33 cellular contexts compared by ENCODE assay signal in the genomic region with DNA sequence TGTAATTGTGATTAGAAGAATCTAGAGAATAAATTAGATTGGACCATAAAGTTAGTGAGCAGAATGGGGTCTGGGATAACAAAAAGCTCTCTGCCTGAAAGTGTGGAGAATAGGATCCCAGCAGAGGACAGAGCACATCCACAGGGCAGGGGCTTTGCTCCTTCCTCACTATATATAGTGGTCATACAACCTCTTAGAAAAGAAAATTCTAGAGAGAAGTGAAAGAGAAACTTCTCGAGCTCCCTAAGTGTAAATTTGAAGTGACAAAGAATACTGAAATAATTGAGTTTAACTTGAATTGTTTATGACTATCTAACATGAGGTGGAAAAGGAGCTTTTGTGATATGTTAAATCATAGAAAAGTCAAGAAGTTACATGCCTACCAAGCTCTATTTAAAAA. TPM values are rescaled to one million over a fixed set of nuclear protein-coding genes. Genes with fewer than 3 reads are reported as not detected.
DNase-seq lines count a peak whose midpoint lies in the region; ATAC-seq and TF ChIP-seq lines count a peak whose summit lies in the region.
"Had no signal": no experiment of that assay in that cellular context is flagged by ENCODE, and none has a peak within 500 bp of the region (broad histone marks: within the 10 kb centered on the region; RNA-seq: fewer than 3 reads in every experiment).

No MANE protein-coding gene starts in this region.

- H3K4me3 ChIP-seq in ACC112 (ENCODE audit: low read depth, low read length) (peak overlapping the region; percentile 58; the same call in 1 of the 2 replicates), OCI-LY7 (ENCODE audit: low read depth, low read length, poor library complexity, severe bottlenecking) (no peak overlapping the region)
- H3K4me3 ChIP-seq: HAP-1, K562, SK-N-MC had no signal

- no TSS peak for BruUV-seq in OCI-LY7 (replicated peaks; lab: Mats Ljungman, UMichigan)

- H3K9me3 ChIP-seq in OCI-LY7 (ENCODE audit: low read length), result peaks cover 47% of the 10 kb centered on the region
- H3K9me3 ChIP-seq: HAP-1 had no signal

- H3K27ac Mint-ChIP-seq in IgD-negative memory B cell, result peak overlapping the region; percentile 8 to 71 (median 12)
- H3K27ac Mint-ChIP-seq: CD4-positive, alpha-beta memory T cell; HFFc6; T-helper 1 cell treated with Interleukin-12 subunit alpha and Interleukin-12 subunit beta and Interleukin-4 antibody, amounts not matched to agents 30 μg/mL and 1 μg/mL, for 36 hours had no signal

- H3K4me3 Mint-ChIP-seq in IgD-negative memory B cell, result peak overlapping the region in 2 of 4 donors; percentile 39 to 83
- H3K4me3 Mint-ChIP-seq: CD4-positive, alpha-beta memory T cell; HFFc6; T-helper 1 cell treated with Interleukin-12 subunit alpha and Interleukin-12 subunit beta and Interleukin-4 antibody, amounts not matched to agents 30 μg/mL and 1 μg/mL, for 36 hours had no signal

- peaks cover 23 to 41% (median 26%) of the 10 kb centered on the region in 3 donors for H3K4me1 Mint-ChIP-seq in IgD-negative memory B cell
- H3K4me1 Mint-ChIP-seq: CD4-positive, alpha-beta memory T cell had no signal

- H3K9me3 Mint-ChIP-seq in IgD-negative memory B cell, result peaks cover 0 to 5% (median 2%) of the 10 kb centered on the region in 3 donors
- H3K9me3 Mint-ChIP-seq: T-helper 1 cell treated with Interleukin-12 subunit alpha and Interleukin-12 subunit beta and Interleukin-4 antibody, amounts not matched to agents 30 μg/mL and 1 μg/mL, for 36 hours had no signal

- POLR2A ChIA-PET in OCI-LY7 (lab: Charles Lee), result interaction anchor here (0.6 to 2.7 kb wide), 20 partner anchors 9 to 1701 kb away, joined by 3 to 14 read pairs (median 3); no protein-coding TSS in a partner anchor

- no peak for TF ChIP-seq CTCF in OCI-LY7 (conservative IDR thresholded peaks at IDR 0.05; ENCODE audit: low read length)

- no peaks in the 10 kb centered on the region for H3K27me3 ChIP-seq in ACC112 (ENCODE audit: insufficient read depth, low read length)

- H3K27me3 Mint-ChIP-seq in IgD-negative memory B cell, result no peaks in the 10 kb centered on the region
- H3K27me3 Mint-ChIP-seq: CD4-positive, alpha-beta memory T cell had no signal

- peak; percentile 37 for ATAC-seq in GM19395 (IDR thresholded peaks at IDR 0.05; ENCODE audit: unreplicated experiment)
- ATAC-seq in GM21360 (IDR thresholded peaks at IDR 0.05; ENCODE audit: unreplicated experiment), result no peak
- ATAC-seq: HepG2, K562 had no signal

- H3K9me2 ChIP-seq in OCI-LY7 (ENCODE audit: insufficient read depth, low read length), result no peaks in the 10 kb centered on the region

- no peak overlapping the region for H3K4me2 ChIP-seq in OCI-LY7 (ENCODE audit: low read length)

- CTCF ChIA-PET in OCI-LY7 (lab: Charles Lee; ENCODE audit: unreplicated experiment), result interaction anchor here (0.7 kb wide), 1 partner anchor 9 kb away, joined by 3 read pairs; no protein-coding TSS in a partner anchor

- H3K4me1 ChIP-seq in ACC112 (ENCODE audit: control insufficient read depth, insufficient read depth, low read length, unreplicated experiment) (peaks cover 3% of the 10 kb centered on the region), OCI-LY7 (ENCODE audit: insufficient read depth, low read length, poor library complexity, severe bottlenecking) (peaks cover 51% of the 10 kb centered on the region)
- H3K4me1 ChIP-seq: HAP-1 had no signal

- intact Hi-C loops in OCI-LY7 (cut with micrococcal nuclease; ENCODE audit: unreplicated experiment), result no loop called here

- no peaks in the 10 kb centered on the region for H3K36me3 ChIP-seq in ACC112 (ENCODE audit: insufficient read depth, low read length)
- H3K36me3 ChIP-seq in OCI-LY7 (ENCODE audit: insufficient read depth, low read length), result peaks cover 34% of the 10 kb centered on the region
- H3K36me3 ChIP-seq: HAP-1 had no signal

- no peaks in the 10 kb centered on the region for H4K20me1 ChIP-seq in OCI-LY7 (ENCODE audit: insufficient read depth, low read length)

- no peak overlapping the region for H3K27ac ChIP-seq in ACC112 (ENCODE audit: low read depth, low read length)
- H3K27ac ChIP-seq in OCI-LY7 (ENCODE audit: low read depth, low read length, poor library complexity, severe bottlenecking), result peak overlapping the region; percentile 26
- H3K27ac ChIP-seq: 22Rv1, SK-N-MC had no signal

- H2AFZ ChIP-seq in ACC112 (ENCODE audit: low read length, unreplicated experiment), result peak overlapping the region; percentile 97
- H2AFZ ChIP-seq in OCI-LY7 (ENCODE audit: low read length), result peak overlapping the region; percentile 86

- H3K36me3 Mint-ChIP-seq in IgD-negative memory B cell, result no peaks in the 10 kb centered on the region
- H3K36me3 Mint-ChIP-seq: CD4-positive, alpha-beta memory T cell had no signal

- no peaks in the 10 kb centered on the region for H3K79me2 ChIP-seq in ACC112 (ENCODE audit: control insufficient read depth, insufficient read depth, low read length, unreplicated experiment)
- H3K79me2 ChIP-seq in OCI-LY7 (ENCODE audit: insufficient read depth, low read depth, low read length), result no peaks in the 10 kb centered on the region

- no peak for DNase-seq in OCI-LY7 (ENCODE audit: low spot score)
- DNase-seq in GM19238 (ENCODE audit: insufficient read length, low spot score), result no peak
- no peak for DNase-seq in foreskin melanocyte
- no peak for DNase-seq in NCI-H526 (lab: John Stamatoyannopoulos, UW)
- DNase-seq: ACHN; CD4-positive, alpha-beta memory T cell; COR-L47; DMS53; GOT3; HFFc6; Kasumi-1; NCI-H1105 treated with DMSO at 0.1 percent for 48 hours; NCI-H2029; NCI-H446; NCI-H524 treated with DMSO at 0.1 percent for 48 hours; NCI-H82; SIG-M5; SW 1271 had no signal

RNA-seq across cellular contexts. Expression of a gene that starts 14.9 kb away (rescaled TPM):
- polyA plus RNA-seq in IgD-negative memory B cell, result 0.59 TPM
- 1.0 and 1.7 TPM in 2 replicates for total RNA-seq in OCI-LY7 (2014; rRNA removed; shearing (Covaris generic))
- total RNA-seq in OCI-LY7 (2022), result 1.1 and 1.2 TPM in 2 replicates
- total RNA-seq: Daoy, G401, HepG2, HFFc6, HT1080, K562, MCF 10A had no signal
- polyA plus RNA-seq: BJ; CD4-positive, alpha-beta memory T cell; HepG2; K562 had no signal
